Comparison of ENCODE assay signal across 25 cellular contexts in genomic region chr12:92991134-92991533, GRCh38.
"Had no signal": no experiment of that assay in that cellular context is flagged by ENCODE, and none has a peak within 500 bp of the region (broad histone marks: within the 10 kb centered on the region; RNA-seq: fewer than 3 reads in every experiment).

No MANE protein-coding gene starts in this region.

- H3K4me3 Mint-ChIP-seq: nephron had no signal

- ATAC-seq: activated naive CD4-positive, alpha-beta T cell treated with anti-CD3 and anti-CD28 coated beads, Interleukin-2, amount 50 U/mL, for 72 hours; body of pancreas; heart right ventricle; left lung; lower lobe of right lung; right lobe of liver; upper lobe of right lung had no signal

- H3K36me3 Mint-ChIP-seq: activated naive CD4-positive, alpha-beta T cell treated with anti-CD3 and anti-CD28 coated beads, Interleukin-2, amount 50 U/mL, for 72 hours had no signal

- H3K27ac Mint-ChIP-seq: nephron, progenitor cell of endocrine pancreas had no signal

- FAIRE-seq: colon, endometrium, islet of Langerhans had no signal

- DNase-seq: activated CD4-positive, alpha-beta T cell treated with anti-CD3 and anti-CD28 coated beads, Interleukin-2, amount 50 U/mL, for 4 hours; activated CD4-positive, CD25-positive, alpha-beta regulatory T cell treated with anti-CD3 and anti-CD28 coated beads, Interleukin-2, amount 50 U/mL, for 72 hours; activated CD8-positive, alpha-beta memory T cell treated with anti-CD3 and anti-CD28 coated beads, Interleukin-2, amount 50 U/mL, for 4 hours; activated naive CD4-positive, alpha-beta T cell; activated T-cell treated with anti-CD3 and anti-CD28 coated beads, Interleukin-2, amount 50 U/mL, for 1 hour; adrenal gland; aorta; body of pancreas; effector CD8-positive, alpha-beta T cell; esophagus squamous epithelium; foreskin melanocyte; heart right ventricle; left lung; lower lobe of right lung; right lobe of liver; stimulated activated CD4-positive, alpha-beta T cell treated with anti-CD3 and anti-CD28 coated beads, Interleukin-4, amount 100 ng/mL, for 1 hour; T-helper 2 cell; tibial artery; upper lobe of right lung had no signal

- H3K9me3 Mint-ChIP-seq: activated naive CD4-positive, alpha-beta T cell treated with anti-CD3 and anti-CD28 coated beads, Interleukin-2, amount 50 U/mL, for 72 hours had no signal
